ENCODE assay signal across 24 cellular contexts in genomic region chr2:109435066-109435690, GRCh38.
A peak's percentile ranks its signal among the peaks of the same experiment; 100 is the strongest.
DNase-seq lines count a peak whose midpoint lies in the region; FAIRE-seq and TF ChIP-seq lines count a peak whose summit lies in the region.
"Had no signal": no experiment of that assay in that cellular context is flagged by ENCODE, and none has a peak within 500 bp of the region (broad histone marks: within the 10 kb centered on the region; RNA-seq: fewer than 3 reads in every experiment).

No MANE protein-coding gene starts in this region.

- no peak overlapping the region for H3K4me3 Mint-ChIP-seq in chondrocyte (ENCODE audit: unreplicated experiment)
- H3K4me3 Mint-ChIP-seq: activated CD4-positive, alpha-beta T cell treated with anti-CD3 and anti-CD28 coated beads, Interleukin-2, amount 10 ng/mL, durations not matched to agents 7 days and 5 days; activated T-helper 1 cell treated with anti-CD3 and anti-CD28 coated beads, Interleukin-12 subunit alpha, Interleukin-12 subunit beta, Interleukin-2, Interleukin-4 antibody, amounts not matched to agents 30 ng/mL and 10 ng/mL and 1 ng/mL, durations not matched to agents 14 hours and 24 hours and 36 hours; H9; stimulated activated effector memory CD8-positive, alpha-beta T cell treated with anti-CD3 and anti-CD28 coated beads, Interleukin-12 subunit alpha, Interleukin-12 subunit beta, amount 100 ng/mL, for 72 hours had no signal

- H3K9me2 ChIP-seq in hepatocyte (replicated peaks; ENCODE audit: insufficient read depth), result no peaks in the 10 kb centered on the region

- H3K4me1 Mint-ChIP-seq in chondrocyte (ENCODE audit: low read depth), result peaks cover 62% of the 10 kb centered on the region
- H3K4me1 Mint-ChIP-seq: stimulated activated effector memory CD8-positive, alpha-beta T cell treated with anti-CD3 and anti-CD28 coated beads, Interleukin-12 subunit alpha, Interleukin-12 subunit beta, amount 100 ng/mL, for 72 hours had no signal

- no peak for TF ChIP-seq CTCF in chondrocyte (IDR thresholded peaks at IDR 0.05)
- no peak for TF ChIP-seq CTCF in spleen (IDR thresholded peaks at IDR 0.05 in 8 of 11, conservative IDR thresholded peaks at IDR 0.05 in 3 of 11)
- TF ChIP-seq CTCF in hepatocyte (IDR thresholded peaks at IDR 0.05; ENCODE audit: poor library complexity), result no peak

- no peak overlapping the region for H2AFZ ChIP-seq in hepatocyte

- H3K79me2 ChIP-seq in hepatocyte, result no peaks in the 10 kb centered on the region

- peaks cover 4% of the 10 kb centered on the region for H3K9me3 Mint-ChIP-seq in chondrocyte (ENCODE audit: low read depth)
- H3K9me3 Mint-ChIP-seq: H9 had no signal

- H3K4me2 ChIP-seq in hepatocyte, result no peak overlapping the region

- H3K4me3 ChIP-seq in spleen (no peak overlapping the region), hepatocyte (no peak overlapping the region)
- no peak overlapping the region for H3K4me3 ChIP-seq in effector memory CD4-positive, alpha-beta T cell (ENCODE audit: insufficient read depth, low read depth, low read length, poor library complexity, severe bottlenecking)
- H3K4me3 ChIP-seq: lower lobe of right lung, prostate gland, SK-N-MC, tibial nerve had no signal

- no peak for TF ChIP-seq POLR2A in spleen (IDR thresholded peaks at IDR 0.05)

- no peaks in the 10 kb centered on the region for H3K27me3 Mint-ChIP-seq in chondrocyte (ENCODE audit: low read depth)
- H3K27me3 Mint-ChIP-seq: activated CD4-positive, alpha-beta T cell treated with anti-CD3 and anti-CD28 coated beads, Interleukin-2, amount 10 ng/mL, durations not matched to agents 7 days and 5 days had no signal

- H3K36me3 ChIP-seq in spleen, result peaks cover 0 to 23% (median 0%) of the 10 kb centered on the region in 6 donors
- H3K36me3 ChIP-seq in effector memory CD4-positive, alpha-beta T cell (ENCODE audit: control insufficient read depth, insufficient read depth, low read length), result no peaks in the 10 kb centered on the region
- no peaks in the 10 kb centered on the region for H3K36me3 ChIP-seq in hepatocyte (replicated peaks; ENCODE audit: insufficient read depth, low read depth)
- H3K36me3 ChIP-seq: prostate gland had no signal

- no peaks in the 10 kb centered on the region for H3K27me3 ChIP-seq in spleen (replicated peaks in 1 of 7)
- H3K27me3 ChIP-seq in effector memory CD4-positive, alpha-beta T cell (replicated peaks; ENCODE audit: control insufficient read depth, insufficient read depth, low read length, poor library complexity, severe bottlenecking), result no peaks in the 10 kb centered on the region
- no peaks in the 10 kb centered on the region for H3K27me3 ChIP-seq in hepatocyte
- H3K27me3 ChIP-seq: tibial nerve had no signal

- H3K9me3 ChIP-seq in spleen, result peaks cover 0 to 2% (median 0%) of the 10 kb centered on the region in 8 donors
- H3K9me3 ChIP-seq in effector memory CD4-positive, alpha-beta T cell (ENCODE audit: control insufficient read depth, low read length), result no peaks in the 10 kb centered on the region
- no peaks in the 10 kb centered on the region for H3K9me3 ChIP-seq in hepatocyte (ENCODE audit: low read depth)
- H3K9me3 ChIP-seq: lower lobe of right lung, prostate gland, tibial nerve had no signal

- peak overlapping the region; percentile 99 for H3K27ac Mint-ChIP-seq in chondrocyte (ENCODE audit: unreplicated experiment)
- H3K27ac Mint-ChIP-seq: activated CD4-positive, alpha-beta T cell treated with anti-CD3 and anti-CD28 coated beads, Interleukin-2, amount 10 ng/mL, durations not matched to agents 7 days and 5 days; activated T-helper 1 cell treated with anti-CD3 and anti-CD28 coated beads, Interleukin-12 subunit alpha, Interleukin-12 subunit beta, Interleukin-2, Interleukin-4 antibody, amounts not matched to agents 30 ng/mL and 10 ng/mL and 1 ng/mL, durations not matched to agents 14 hours and 24 hours and 36 hours; H9; stimulated activated effector memory CD8-positive, alpha-beta T cell treated with anti-CD3 and anti-CD28 coated beads, Interleukin-12 subunit alpha, Interleukin-12 subunit beta, amount 100 ng/mL, for 72 hours had no signal

- no peaks in the 10 kb centered on the region for H4K20me1 ChIP-seq in hepatocyte (ENCODE audit: insufficient read depth, poor library complexity, severe bottlenecking)

- peak; percentile 43 for DNase-seq in chondrocyte (ENCODE audit: low spot score)
- peak; percentile 67 for DNase-seq in mesenteric fat pad (ENCODE audit: low spot score)
- DNase-seq in spleen, result peak; percentile 51
- DNase-seq in effector memory CD4-positive, alpha-beta T cell, result no peak
- DNase-seq in hepatocyte (ENCODE audit: low spot score), result no peak
- DNase-seq in RCC 7860 (ENCODE audit: low spot score), result no peak
- DNase-seq: activated CD4-positive, alpha-beta T cell treated with anti-CD3 and anti-CD28 coated beads, Interleukin-2, amount 10 ng/mL, durations not matched to agents 7 days and 5 days; effector CD4-positive, alpha-beta T cell; EL; erythroblast; H9; lower lobe of right lung; NCI-H1436 treated with DMSO at 0.1 percent for 48 hours; NCI-H526 treated with DMSO at 0.1 percent for 48 hours; stimulated activated CD4-positive, alpha-beta T cell treated with anti-CD3 and anti-CD28 coated beads, Interleukin-2, amount 100 ng/mL, for 48 hours; T-helper 2 cell had no signal

- WGBS in adipose tissue, 3 donors, result 90 to 95% (median 93%) methylated on average over 11 of the region's 11 CpGs
- 79 to 90% (median 85%) methylated on average over 8 to 11 of the region's 11 CpGs for WGBS in spleen, 5 donors
- 96% methylated on average over 11 of the region's 11 CpGs for WGBS in hepatocyte (ENCODE audit: low lambda C conversion rate, missing lambda C conversion rate)

- intact Hi-C loops in spleen (cut with DNase I; ENCODE audit: low total_unique reads), result no loop called here

- H3K4me1 ChIP-seq in spleen, result no peaks in the 10 kb centered on the region
- no peaks in the 10 kb centered on the region for H3K4me1 ChIP-seq in effector memory CD4-positive, alpha-beta T cell (ENCODE audit: control insufficient read depth, insufficient read depth, low read length, poor library complexity, severe bottlenecking)
- no peaks in the 10 kb centered on the region for H3K4me1 ChIP-seq in hepatocyte (ENCODE audit: insufficient read depth)
- H3K4me1 ChIP-seq: prostate gland had no signal

- H3K36me3 Mint-ChIP-seq in chondrocyte (ENCODE audit: low read depth), result peaks cover 32% of the 10 kb centered on the region
- H3K36me3 Mint-ChIP-seq: stimulated activated effector memory CD8-positive, alpha-beta T cell treated with anti-CD3 and anti-CD28 coated beads, Interleukin-12 subunit alpha, Interleukin-12 subunit beta, amount 100 ng/mL, for 72 hours had no signal

- no peak for FAIRE-seq in RCC 7860 (lab: Jason Lieb, UNC)
- FAIRE-seq: frontal cortex, islet of Langerhans had no signal

- H3K27ac ChIP-seq in adipose tissue (ENCODE audit: low read depth, low read length), result peak overlapping the region; percentile 10
- no peak overlapping the region for H3K27ac ChIP-seq in spleen
- no peak overlapping the region for H3K27ac ChIP-seq in effector memory CD4-positive, alpha-beta T cell (ENCODE audit: insufficient read depth, low read length, poor library complexity, severe bottlenecking)
- no peak overlapping the region for H3K27ac ChIP-seq in hepatocyte
- H3K27ac ChIP-seq: lower lobe of right lung, prostate gland, SK-N-MC had no signal

Comparison
In these comparisons a context has a peak if more than half of its experiments do, and no peak if none do; other contexts are left out.
1. DNase-seq: peak in chondrocyte (single experiment), mesenteric fat pad (single experiment) and spleen (single experiment); none in effector memory CD4-positive, alpha-beta T cell (0 of 3), hepatocyte (single experiment) and RCC 7860 (single experiment).